In genomic region chr14:70889555-70889954, GRCh38 we compare ENCODE assay signal across 26 cellular contexts. TPM values are rescaled to one million over a fixed set of nuclear protein-coding genes. Genes with fewer than 3 reads are reported as not detected.
DNase-seq lines count a peak whose midpoint lies in the region; ATAC-seq, FAIRE-seq and TF ChIP-seq lines count a peak whose summit lies in the region.
"Had no signal": no experiment of that assay in that cellular context is flagged by ENCODE, and none has a peak within 500 bp of the region (broad histone marks: within the 10 kb centered on the region; RNA-seq: fewer than 3 reads in every experiment).

No MANE protein-coding gene starts in this region.

- H4K20me1 ChIP-seq in astrocyte (ENCODE audit: insufficient read depth, low read length), result no peaks in the 10 kb centered on the region

- H3K27ac Mint-ChIP-seq in activated naive CD4-positive, alpha-beta T cell treated with anti-CD3 and anti-CD28 coated beads, Interleukin-2, amount 50 U/mL, for 24 hours, result peak overlapping the region; percentile 67
- H3K27ac Mint-ChIP-seq in HFFc6, result 0 out of 2 replicates have a peak overlapping the region, but pooled peaks have one; percentile 63
- H3K27ac Mint-ChIP-seq in astrocyte (ENCODE audit: unreplicated experiment), result peak overlapping the region; percentile 72
- peak overlapping the region; percentile 46 for H3K27ac Mint-ChIP-seq in stimulated activated effector memory CD8-positive, alpha-beta T cell treated with anti-CD3 and anti-CD28 coated beads, Interleukin-12 subunit alpha, Interleukin-12 subunit beta, amount 100 ng/mL, for 72 hours
- no peak overlapping the region for H3K27ac Mint-ChIP-seq in stimulated activated naive B cell treated with anti-CD40 and anti-IgM and Interleukin-4, amounts not matched to agents 10 μg/mL and 1 μg/mL and 100 μg/mL, for 72 hours
- H3K27ac Mint-ChIP-seq: activated CD4-positive, alpha-beta T cell treated with anti-CD3 and anti-CD28 coated beads for 36 hours had no signal

- H3K36me3 Mint-ChIP-seq in activated naive CD4-positive, alpha-beta T cell treated with anti-CD3 and anti-CD28 coated beads, Interleukin-2, amount 50 U/mL, for 24 hours, result no peaks in the 10 kb centered on the region
- no peaks in the 10 kb centered on the region for H3K36me3 Mint-ChIP-seq in HFFc6 (ENCODE audit: low read depth)
- peaks cover 2% of the 10 kb centered on the region for H3K36me3 Mint-ChIP-seq in astrocyte (ENCODE audit: low read depth, unreplicated experiment)
- H3K36me3 Mint-ChIP-seq in stimulated activated effector memory CD8-positive, alpha-beta T cell treated with anti-CD3 and anti-CD28 coated beads, Interleukin-12 subunit alpha, Interleukin-12 subunit beta, amount 100 ng/mL, for 72 hours, result peaks cover 11% of the 10 kb centered on the region
- H3K36me3 Mint-ChIP-seq in stimulated activated naive B cell treated with anti-CD40 and anti-IgM and Interleukin-4, amounts not matched to agents 10 μg/mL and 1 μg/mL and 100 μg/mL, for 72 hours, result no peaks in the 10 kb centered on the region
- H3K36me3 Mint-ChIP-seq: naive thymus-derived CD8-positive, alpha-beta T cell had no signal

- H3K4me3 Mint-ChIP-seq in activated naive CD4-positive, alpha-beta T cell treated with anti-CD3 and anti-CD28 coated beads, Interleukin-2, amount 50 U/mL, for 24 hours, result no peak overlapping the region
- peak overlapping the region; percentile 23; the same call in 1 of the 2 replicates for H3K4me3 Mint-ChIP-seq in HFFc6
- H3K4me3 Mint-ChIP-seq in astrocyte (ENCODE audit: unreplicated experiment), result no peak overlapping the region
- no peak overlapping the region for H3K4me3 Mint-ChIP-seq in stimulated activated effector memory CD8-positive, alpha-beta T cell treated with anti-CD3 and anti-CD28 coated beads, Interleukin-12 subunit alpha, Interleukin-12 subunit beta, amount 100 ng/mL, for 72 hours
- no peak overlapping the region for H3K4me3 Mint-ChIP-seq in stimulated activated naive B cell treated with anti-CD40 and anti-IgM and Interleukin-4, amounts not matched to agents 10 μg/mL and 1 μg/mL and 100 μg/mL, for 72 hours
- H3K4me3 Mint-ChIP-seq: activated CD4-positive, alpha-beta T cell treated with anti-CD3 and anti-CD28 coated beads for 36 hours had no signal

- peak overlapping the region; percentile 24 for H3K27ac ChIP-seq in astrocyte (ENCODE audit: low read depth, low read length)
- H3K27ac ChIP-seq: C4-2B, KMS-11, ovary had no signal

- H3K4me3 ChIP-seq in astrocyte (ENCODE audit: insufficient read depth, low read depth, low read length), result no peak overlapping the region
- H3K4me3 ChIP-seq: breast epithelium, ovary had no signal

- no peak overlapping the region for H2AFZ ChIP-seq in astrocyte (ENCODE audit: low read depth, low read length)

- no peaks in the 10 kb centered on the region for H3K9me3 ChIP-seq in astrocyte (ENCODE audit: insufficient read depth, low read depth, low read length)
- H3K9me3 ChIP-seq: breast epithelium, ovary had no signal

- H3K4me2 ChIP-seq in astrocyte (ENCODE audit: low read length), result no peak overlapping the region
- H3K4me2 ChIP-seq: KMS-11 had no signal

- H3K36me3 ChIP-seq in astrocyte (ENCODE audit: insufficient read depth, low read length), result no peaks in the 10 kb centered on the region
- H3K36me3 ChIP-seq: breast epithelium, ovary had no signal

- H3K9ac ChIP-seq in astrocyte (ENCODE audit: low read length), result peak overlapping the region; percentile 35
- H3K9ac ChIP-seq: KMS-11 had no signal

- no peak for FAIRE-seq in astrocyte (lab: Jason Lieb, UNC)
- FAIRE-seq: colon, kidney had no signal

- no peaks in the 10 kb centered on the region for H3K9me3 Mint-ChIP-seq in activated naive CD4-positive, alpha-beta T cell treated with anti-CD3 and anti-CD28 coated beads, Interleukin-2, amount 50 U/mL, for 24 hours
- no peaks in the 10 kb centered on the region for H3K9me3 Mint-ChIP-seq in HFFc6
- H3K9me3 Mint-ChIP-seq in astrocyte (ENCODE audit: unreplicated experiment), result no peaks in the 10 kb centered on the region
- H3K9me3 Mint-ChIP-seq in stimulated activated effector memory CD8-positive, alpha-beta T cell treated with anti-CD3 and anti-CD28 coated beads, Interleukin-12 subunit alpha, Interleukin-12 subunit beta, amount 100 ng/mL, for 72 hours, result no peaks in the 10 kb centered on the region
- H3K9me3 Mint-ChIP-seq in stimulated activated naive B cell treated with anti-CD40 and anti-IgM and Interleukin-4, amounts not matched to agents 10 μg/mL and 1 μg/mL and 100 μg/mL, for 72 hours, result no peaks in the 10 kb centered on the region
- H3K9me3 Mint-ChIP-seq: naive thymus-derived CD8-positive, alpha-beta T cell had no signal

- TF ChIP-seq CTCF in HFFc6 (IDR thresholded peaks at IDR 0.05), result no peak
- TF ChIP-seq CTCF in astrocyte (IDR thresholded peaks at IDR 0.05; ENCODE audit: insufficient read depth, low read depth, low read length), result no peak

- ATAC-seq in stimulated activated effector memory CD8-positive, alpha-beta T cell treated with anti-CD3 and anti-CD28 coated beads, Interleukin-12 subunit alpha, Interleukin-12 subunit beta, amount 100 ng/mL, for 72 hours, result no peak
- no peak for ATAC-seq in stimulated activated naive B cell treated with anti-CD40 and anti-IgM and Interleukin-4, amounts not matched to agents 10 μg/mL and 1 μg/mL and 100 μg/mL, for 72 hours (replicated peaks)
- ATAC-seq: activated CD4-positive, alpha-beta T cell treated with anti-CD3 and anti-CD28 coated beads for 36 hours; naive thymus-derived CD8-positive, alpha-beta T cell had no signal

- peaks cover 32% of the 10 kb centered on the region for H3K4me1 ChIP-seq in astrocyte (ENCODE audit: insufficient read depth, low read length)
- H3K4me1 ChIP-seq: breast epithelium had no signal

- H3K27me3 Mint-ChIP-seq in activated naive CD4-positive, alpha-beta T cell treated with anti-CD3 and anti-CD28 coated beads, Interleukin-2, amount 50 U/mL, for 24 hours, result no peaks in the 10 kb centered on the region
- no peaks in the 10 kb centered on the region for H3K27me3 Mint-ChIP-seq in HFFc6 (ENCODE audit: insufficient read depth)
- no peaks in the 10 kb centered on the region for H3K27me3 Mint-ChIP-seq in astrocyte (ENCODE audit: low read depth, unreplicated experiment)
- H3K27me3 Mint-ChIP-seq in stimulated activated naive B cell treated with anti-CD40 and anti-IgM and Interleukin-4, amounts not matched to agents 10 μg/mL and 1 μg/mL and 100 μg/mL, for 72 hours, result peaks cover 17 to 18% of the 10 kb centered on the region in 2 donors

- DNase-seq in activated naive CD4-positive, alpha-beta T cell treated with anti-CD3 and anti-CD28 coated beads, Interleukin-2, amount 50 U/mL, for 16 hours, result no peak
- DNase-seq in HFFc6 (no peak), astrocyte (ENCODE audit: low read depth) (no peak), posterior vena cava (ENCODE audit: low spot score) (no peak)
- DNase-seq in stimulated activated effector memory CD8-positive, alpha-beta T cell treated with anti-CD3 and anti-CD28 coated beads, Interleukin-12 subunit alpha, Interleukin-12 subunit beta, amount 100 ng/mL, for 72 hours (ENCODE audit: low spot score in 2 of 2), result no peak
- no peak for DNase-seq in stimulated activated naive B cell treated with anti-CD40 and anti-IgM and Interleukin-4, amounts not matched to agents 10 μg/mL and 1 μg/mL and 100 μg/mL, for 72 hours
- DNase-seq: activated CD4-positive, alpha-beta T cell treated with anti-CD3 and anti-CD28 coated beads for 36 hours; activated gamma-delta T cell; amygdala; effector CD4-positive, alpha-beta T cell; erythroblast; glutamatergic neuron; kidney; midbrain; naive thymus-derived CD8-positive, alpha-beta T cell; NCI-H1417 treated with DMSO at 0.1 percent for 48 hours; NCI-H2107; NCI-H446; NCI-H82; ovary; RPMI8226 had no signal

- intact Hi-C loops in posterior vena cava (cut with DNase I), result loop anchor here in 1 of 2 donors (10.0 kb wide), 1 partner anchor 1535 kb away; no protein-coding TSS in a partner anchor

- H3K27me3 ChIP-seq in astrocyte (ENCODE audit: insufficient read depth, low read length), result no peaks in the 10 kb centered on the region
- H3K27me3 ChIP-seq: breast epithelium, ovary had no signal

- H3K79me2 ChIP-seq in astrocyte (ENCODE audit: insufficient read depth, low read length), result no peaks in the 10 kb centered on the region

- peaks cover 79% of the 10 kb centered on the region for H3K4me1 Mint-ChIP-seq in activated naive CD4-positive, alpha-beta T cell treated with anti-CD3 and anti-CD28 coated beads, Interleukin-2, amount 50 U/mL, for 24 hours
- H3K4me1 Mint-ChIP-seq in HFFc6 (ENCODE audit: low read depth) (peaks cover 55% of the 10 kb centered on the region), astrocyte (ENCODE audit: low read depth, unreplicated experiment) (peaks cover 53% of the 10 kb centered on the region)
- peaks cover 74% of the 10 kb centered on the region for H3K4me1 Mint-ChIP-seq in stimulated activated effector memory CD8-positive, alpha-beta T cell treated with anti-CD3 and anti-CD28 coated beads, Interleukin-12 subunit alpha, Interleukin-12 subunit beta, amount 100 ng/mL, for 72 hours
- peaks cover 34 to 39% of the 10 kb centered on the region in 2 donors for H3K4me1 Mint-ChIP-seq in stimulated activated naive B cell treated with anti-CD40 and anti-IgM and Interleukin-4, amounts not matched to agents 10 μg/mL and 1 μg/mL and 100 μg/mL, for 72 hours

RNA-seq across cellular contexts. Expression of gene PCNX1, which starts 17.7 kb away (rescaled TPM):
- 10 to 100 TPM; 35.1 to 49.6 (median 41.1) TPM for total RNA-seq in HFFc6 (2021; fragmentation: NEBNext Ultra II Directional; extraction: Animal tissue kit (Norgen Biotek cat#: 25700))
- total RNA-seq in astrocyte (91.3 and 115 TPM in 2 replicates), posterior vena cava (10 to 100 TPM; 58.4 to 58.6 TPM)
